In the genomic region with DNA sequence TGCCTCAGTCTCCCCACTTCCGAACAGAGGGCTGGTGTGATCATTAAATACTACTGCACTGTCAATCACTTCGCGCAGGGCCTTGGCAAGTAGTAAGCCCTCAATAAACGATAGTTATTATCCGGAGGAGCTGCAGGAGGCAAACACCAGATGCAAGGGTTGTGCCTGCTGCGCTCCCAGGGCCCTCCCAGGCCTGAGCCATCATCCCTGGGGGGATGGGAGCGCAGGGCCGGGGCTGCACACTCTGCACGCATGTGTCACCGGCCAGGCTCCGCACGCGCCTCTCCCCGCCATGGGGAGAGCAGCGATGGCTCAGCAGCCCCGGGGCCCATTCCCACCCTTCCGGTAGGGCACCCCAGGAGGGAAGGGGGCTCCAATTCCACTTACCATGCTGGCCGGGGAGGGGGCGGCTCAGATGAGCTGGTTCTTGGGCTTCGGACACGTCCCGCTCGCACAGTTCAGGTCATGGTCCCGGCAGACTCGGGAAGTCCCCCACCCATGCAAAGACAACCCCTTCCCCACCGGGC, we compare ENCODE assay signal across 8 cellular contexts. TPM values are rescaled to one million over a fixed set of nuclear protein-coding genes. Genes with fewer than 3 reads are reported as not detected.
A peak's percentile ranks its signal among the peaks of the same experiment; 100 is the strongest.
DNase-seq lines count a peak whose midpoint lies in the region; ATAC-seq and TF ChIP-seq lines count a peak whose summit lies in the region.

No MANE protein-coding gene starts in this region.

- H3K27ac Mint-ChIP-seq in endothelial cell (ENCODE audit: unreplicated experiment) (no peak overlapping the region), mesothelial cell of epicardium (no peak overlapping the region)

- TF ChIP-seq CTCF in GM10266 (IDR thresholded peaks at IDR 0.05; ENCODE audit: control insufficient read depth, insufficient read depth, low read depth, missing control alignments) (no peak), endothelial cell (IDR thresholded peaks at IDR 0.05; ENCODE audit: unreplicated experiment) (no peak), mesothelial cell of epicardium (IDR thresholded peaks at IDR 0.05; ENCODE audit: unreplicated experiment) (no peak)

- H3K36me3 Mint-ChIP-seq in endothelial cell (ENCODE audit: low read depth, unreplicated experiment) (peaks cover 6% of the 10 kb centered on the region), mesothelial cell of epicardium (peaks cover 10% of the 10 kb centered on the region)

- H3K9me3 Mint-ChIP-seq in endothelial cell (ENCODE audit: unreplicated experiment) (no peaks in the 10 kb centered on the region), mesothelial cell of epicardium (no peaks in the 10 kb centered on the region)

- peak; percentile 32 for ATAC-seq in HG02798 (IDR thresholded peaks at IDR 0.05; ENCODE audit: poor library complexity, unreplicated experiment)

- H3K4me1 Mint-ChIP-seq in endothelial cell (ENCODE audit: unreplicated experiment) (peaks cover 21% of the 10 kb centered on the region), mesothelial cell of epicardium (peaks cover 16% of the 10 kb centered on the region)

- H3K27me3 Mint-ChIP-seq in endothelial cell (ENCODE audit: unreplicated experiment) (peaks cover 11% of the 10 kb centered on the region), mesothelial cell of epicardium (ENCODE audit: low read depth) (no peaks in the 10 kb centered on the region)

- DNase-seq in GM10266 (ENCODE audit: extremely low spot score) = peak; percentile 60
- peak; percentile 83 for DNase-seq in NCI-H82 (lab: John Stamatoyannopoulos, UW)
- peak; percentile 57 for DNase-seq in activated T-cell treated with anti-CD3 and anti-CD28 coated beads for 1 hour (ENCODE audit: low read depth)
- DNase-seq in endothelial cell (ENCODE audit: low spot score) = peak; percentile 48
- DNase-seq in mesothelial cell of epicardium (ENCODE audit: low spot score in 2 of 2, unreplicated experiment in 2 of 2) = peak; percentile 34 to 53
- DNase-seq in stimulated activated CD8-positive, alpha-beta memory T cell treated with anti-CD3 and anti-CD28 coated beads, Interleukin-2, amount 100 ng/mL, for 48 hours (ENCODE audit: low read depth in 2 of 2) = peak; percentile 59 to 62
- no peak for DNase-seq in NCI-H128 (lab: John Stamatoyannopoulos, UW; ENCODE audit: unreplicated experiment)

- peak overlapping the region; percentile 87 for H3K4me3 Mint-ChIP-seq in endothelial cell (ENCODE audit: unreplicated experiment)
- H3K4me3 Mint-ChIP-seq in mesothelial cell of epicardium = peak overlapping the region; percentile 77

RNA-seq across cellular contexts. Expression of a gene that starts 0.7 kb away (rescaled TPM):
- total RNA-seq in endothelial cell (ENCODE audit: unreplicated experiment) (155 TPM), mesothelial cell of epicardium (111 to 118 TPM (median 115 TPM) in 3 replicates)
